Comparison of ENCODE assay signal across 23 cellular contexts in genomic region chr5:1420211-1421195, GRCh38. TPM values are rescaled to one million over a fixed set of nuclear protein-coding genes. Genes with fewer than 3 reads are reported as not detected.
DNase-seq lines count a peak whose midpoint lies in the region; ATAC-seq, FAIRE-seq and TF ChIP-seq lines count a peak whose summit lies in the region.
"Had no signal": no experiment of that assay in that cellular context is flagged by ENCODE, and none has a peak within 500 bp of the region (broad histone marks: within the 10 kb centered on the region; RNA-seq: fewer than 3 reads in every experiment).

No MANE protein-coding gene starts in this region.

- H3K4me1 ChIP-seq in RWPE2 (ENCODE audit: insufficient read depth, poor library complexity, severe bottlenecking) (no peaks in the 10 kb centered on the region), sigmoid colon (no peaks in the 10 kb centered on the region)
- H3K4me1 ChIP-seq: heart left ventricle, tibial artery had no signal

- no peak for TF ChIP-seq EP300 in sigmoid colon (IDR thresholded peaks at IDR 0.05)

- H3K36me3 ChIP-seq in RWPE2 (ENCODE audit: low read depth) = no peaks in the 10 kb centered on the region
- no peaks in the 10 kb centered on the region for H3K36me3 ChIP-seq in sigmoid colon
- H3K36me3 ChIP-seq: heart left ventricle, tibial artery had no signal

- no peak for TF ChIP-seq CTCF in RWPE2 (IDR thresholded peaks at IDR 0.05; ENCODE audit: poor library complexity, severe bottlenecking)
- TF ChIP-seq CTCF in sigmoid colon (IDR thresholded peaks at IDR 0.05) = no peak

- TF ChIP-seq POLR2A in sigmoid colon (IDR thresholded peaks at IDR 0.05) (no peak), GM12891 (IDR thresholded peaks at IDR 0.05; ENCODE audit: low read depth, low read length) (no peak)

- intact Hi-C loops in sigmoid colon (cut with DNase I) = no loop called here

- H3K27ac ChIP-seq in RWPE2 (ENCODE audit: poor library complexity, severe bottlenecking) (no peak overlapping the region), sigmoid colon (no peak overlapping the region)
- H3K27ac ChIP-seq: heart left ventricle, tibial artery had no signal

- peak; percentile 7; the same call in 1 of the 3 replicates for ATAC-seq in RWPE2 (ENCODE audit: low read depth)
- ATAC-seq: activated CD8-positive, alpha-beta memory T cell treated with anti-CD3 and anti-CD28 coated beads, Interleukin-2, amount 10 ng/mL, durations not matched to agents 7 days and 5 days; activated T-helper 17 cell treated with anti-CD3 and anti-CD28 coated beads, Interleukin-2, amount 50 U/mL, for 72 hours; heart left ventricle; T-cell had no signal

- FAIRE-seq in GM12891 (lab: Jason Lieb, UNC) = no peak

- H3K27me3 ChIP-seq in RWPE2 (ENCODE audit: insufficient read depth, poor library complexity, severe bottlenecking) (no peaks in the 10 kb centered on the region), sigmoid colon (no peaks in the 10 kb centered on the region)

- DNase-seq in GM03348 (ENCODE audit: low spot score) (peak; percentile 78), RWPE2 (ENCODE audit: low spot score) (peak; percentile 66), kidney glomerular epithelial cell (lab: John Stamatoyannopoulos, UW) (peak; percentile 64), sigmoid colon (peak; percentile 44), GM12891 (ENCODE audit: insufficient read length, low spot score) (no peak), DMS53 (lab: John Stamatoyannopoulos, UW) (no peak)
- DNase-seq in activated effector memory CD4-positive, alpha-beta T cell treated with anti-CD3 and anti-CD28 coated beads, Interleukin-2, amount 50 U/mL, for 16 hours = no peak
- DNase-seq: activated CD4-positive, alpha-beta T cell treated with anti-CD3 and anti-CD28 coated beads, Interleukin-2, amount 10 ng/mL, durations not matched to agents 24 days and 14 days; activated CD8-positive, alpha-beta memory T cell treated with anti-CD3 and anti-CD28 coated beads, Interleukin-2, amount 10 ng/mL, durations not matched to agents 7 days and 5 days; EL; NCI-H1436 treated with DMSO at 0.1 percent for 48 hours; NCI-H526 treated with DMSO at 0.1 percent for 48 hours; SHP77 treated with DMSO at 0.1 percent for 48 hours; stimulated activated CD4-positive, alpha-beta T cell treated with anti-CD3 and anti-CD28 coated beads, Interleukin-2, amount 100 ng/mL, for 48 hours; stimulated activated naive CD4-positive, alpha-beta T cell treated with Interleukin-2 at 50 U/mL for 16 hours; T-cell had no signal

- H3K4me3 ChIP-seq in RWPE2 (ENCODE audit: severe bottlenecking) (no peak overlapping the region), sigmoid colon (no peak overlapping the region)
- H3K4me3 ChIP-seq: heart left ventricle, lung, tibial artery had no signal

- WGBS in sigmoid colon, 2 donors = 79 to 83% methylated on average over 23 of the region's 23 CpGs

- H3K9me3 ChIP-seq in RWPE2 (ENCODE audit: severe bottlenecking) (no peaks in the 10 kb centered on the region), sigmoid colon (peaks cover 0 to 2% (median 0%) of the 10 kb centered on the region in 4 donors)

TF ChIP-seq in GM12891, 5 proteins besides CTCF, POLR2A, EP300 and RAD21:
- no peak for TF ChIP-seq PAX5 (IDR thresholded peaks at IDR 0.05; ENCODE audit: insufficient read depth, low read length, severe bottlenecking)
- no peak for TF ChIP-seq POLR2AphosphoS5 (IDR thresholded peaks at IDR 0.05; ENCODE audit: low read depth, low read length)
- no peak for TF ChIP-seq TAF1 (IDR thresholded peaks at IDR 0.05; ENCODE audit: low read depth, low read length)
- TF ChIP-seq POU2F2 (IDR thresholded peaks at IDR 0.05; ENCODE audit: low read depth, low read length) = no peak
- no peak for TF ChIP-seq SPI1 (IDR thresholded peaks at IDR 0.05; ENCODE audit: low read depth, low read length)

RNA-seq across cellular contexts. Expression of gene SLC6A3, which starts 24.7 kb away (rescaled TPM):
- not detected for total RNA-seq in sigmoid colon
- under 1 TPM in 1 of 3 donors, not detected in 2; 0.06 TPM for polyA plus RNA-seq in sigmoid colon
- 0.05 TPM for polyA plus RNA-seq in GM12891 (2012; ENCODE audit: low read depth, missing spikeins)
- total RNA-seq: activated CD4-positive, alpha-beta T cell treated with anti-CD3 and anti-CD28 coated beads, Interleukin-2, amount 10 ng/mL, durations not matched to agents 24 days and 14 days; activated T-helper 17 cell treated with anti-CD3 and anti-CD28 coated beads, Interleukin-2, amount 50 U/mL, for 72 hours; M059J; osteocyte; skeletal muscle tissue had no signal

Comparison
In these comparisons a context has a peak if more than half of its experiments do, and no peak if none do; other contexts are left out.
1. DNase-seq: peak in GM03348 (single experiment), RWPE2 (single experiment), kidney glomerular epithelial cell (single experiment) and sigmoid colon (single experiment); none in activated effector memory CD4-positive, alpha-beta T cell treated with anti-CD3 and anti-CD28 coated beads, Interleukin-2, amount 50 U/mL, for 16 hours (single experiment), GM12891 (single experiment) and DMS53 (single experiment).